Comparison of ENCODE assay signal across 16 cellular contexts in the genomic region with DNA sequence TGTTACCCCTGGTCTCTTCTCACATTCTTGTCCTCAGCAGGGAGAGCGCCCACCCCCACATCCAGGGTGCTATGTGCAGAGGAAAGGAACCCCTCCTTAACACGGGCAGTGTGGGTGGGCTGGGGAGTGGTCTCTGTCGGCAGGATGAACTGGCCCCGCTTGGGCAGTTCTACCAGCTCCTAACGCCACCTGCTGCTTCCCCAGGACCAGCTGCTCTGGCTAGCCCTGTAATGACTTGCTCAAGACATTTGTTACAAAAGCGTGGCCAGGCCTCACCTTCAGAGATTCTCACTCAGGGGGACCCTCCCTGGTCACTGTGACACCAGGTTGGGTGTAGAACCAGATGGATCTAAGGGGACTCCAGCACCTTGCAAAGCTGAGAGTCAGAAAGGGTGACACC.
"Had no signal": no experiment of that assay in that cellular context is flagged by ENCODE, and none has a peak within 500 bp of the region (broad histone marks: within the 10 kb centered on the region; RNA-seq: fewer than 3 reads in every experiment).

No MANE protein-coding gene starts in this region.

- H3K9me3 Mint-ChIP-seq: activated CD4-positive, alpha-beta memory T cell treated with anti-CD3 and anti-CD28 coated beads, Interleukin-2, amount 10 ng/mL, durations not matched to agents 7 days and 5 days; activated naive CD4-positive, alpha-beta T cell treated with anti-CD3 and anti-CD28 coated beads, Interleukin-2, amount 50 U/mL, for 24 hours; activated T-cell treated with anti-CD3 and anti-CD28 coated beads, Interleukin-2, amount 50 U/mL, for 24 hours; naive thymus-derived CD4-positive, alpha-beta T cell; stimulated activated memory B cell treated with anti-CD40 and anti-IgM and Interleukin-4, amounts not matched to agents 10 μg/mL and 1 μg/mL and 100 μg/mL, for 72 hours had no signal

- H3K4me3 Mint-ChIP-seq: activated CD4-positive, alpha-beta memory T cell treated with anti-CD3 and anti-CD28 coated beads, Interleukin-2, amount 10 ng/mL, durations not matched to agents 7 days and 5 days; activated CD4-positive, alpha-beta T cell treated with anti-CD3 and anti-CD28 coated beads for 36 hours; activated naive CD4-positive, alpha-beta T cell treated with anti-CD3 and anti-CD28 coated beads, Interleukin-2, amount 50 U/mL, for 24 hours; activated T-cell treated with anti-CD3 and anti-CD28 coated beads, Interleukin-2, amount 50 U/mL, for 24 hours; naive thymus-derived CD4-positive, alpha-beta T cell; stimulated activated memory B cell treated with anti-CD40 and anti-IgM and Interleukin-4, amounts not matched to agents 10 μg/mL and 1 μg/mL and 100 μg/mL, for 72 hours had no signal

- H3K27me3 Mint-ChIP-seq: activated CD4-positive, alpha-beta memory T cell treated with anti-CD3 and anti-CD28 coated beads, Interleukin-2, amount 10 ng/mL, durations not matched to agents 7 days and 5 days; activated CD4-positive, alpha-beta T cell treated with anti-CD3 and anti-CD28 coated beads for 36 hours; activated naive CD4-positive, alpha-beta T cell treated with anti-CD3 and anti-CD28 coated beads, Interleukin-2, amount 50 U/mL, for 24 hours; naive thymus-derived CD4-positive, alpha-beta T cell; stimulated activated memory B cell treated with anti-CD40 and anti-IgM and Interleukin-4, amounts not matched to agents 10 μg/mL and 1 μg/mL and 100 μg/mL, for 72 hours had no signal

- H3K27ac Mint-ChIP-seq: activated CD4-positive, alpha-beta memory T cell treated with anti-CD3 and anti-CD28 coated beads, Interleukin-2, amount 10 ng/mL, durations not matched to agents 7 days and 5 days; activated CD4-positive, alpha-beta T cell treated with anti-CD3 and anti-CD28 coated beads for 36 hours; activated T-cell treated with anti-CD3 and anti-CD28 coated beads, Interleukin-2, amount 50 U/mL, for 24 hours; naive thymus-derived CD4-positive, alpha-beta T cell; stimulated activated memory B cell treated with anti-CD40 and anti-IgM and Interleukin-4, amounts not matched to agents 10 μg/mL and 1 μg/mL and 100 μg/mL, for 72 hours had no signal

- H3K4me3 ChIP-seq: adrenal gland, left lung, mucosa of descending colon, thyroid gland had no signal

- H3K27ac ChIP-seq: adrenal gland, left lung, thyroid gland had no signal

- H3K9me3 ChIP-seq: adrenal gland, left lung, mucosa of descending colon, thyroid gland had no signal

- H3K36me3 Mint-ChIP-seq: activated naive CD4-positive, alpha-beta T cell treated with anti-CD3 and anti-CD28 coated beads, Interleukin-2, amount 50 U/mL, for 24 hours; naive thymus-derived CD4-positive, alpha-beta T cell; stimulated activated memory B cell treated with anti-CD40 and anti-IgM and Interleukin-4, amounts not matched to agents 10 μg/mL and 1 μg/mL and 100 μg/mL, for 72 hours had no signal

- H3K4me1 ChIP-seq: adrenal gland, left lung had no signal

- ATAC-seq: activated CD4-positive, alpha-beta T cell treated with anti-CD3 and anti-CD28 coated beads for 36 hours; left lung; mucosa of descending colon; naive thymus-derived CD4-positive, alpha-beta T cell; stimulated activated memory B cell treated with anti-CD40 and anti-IgM and Interleukin-4, amounts not matched to agents 10 μg/mL and 1 μg/mL and 100 μg/mL, for 72 hours had no signal

- DNase-seq: activated CD4-positive, alpha-beta memory T cell treated with anti-CD3 and anti-CD28 coated beads, Interleukin-2, amount 10 ng/mL, durations not matched to agents 7 days and 5 days; activated CD4-positive, alpha-beta T cell treated with anti-CD3 and anti-CD28 coated beads for 36 hours; activated effector memory CD4-positive, alpha-beta T cell treated with anti-CD3 and anti-CD28 coated beads, Interleukin-2, amount 50 U/mL, for 16 hours; activated T-cell treated with anti-CD3 and anti-CD28 coated beads, Interleukin-2, amount 50 U/mL, for 24 hours; adrenal gland; islet precursor cell; left lung; mucosa of descending colon; naive thymus-derived CD4-positive, alpha-beta T cell; stimulated activated CD4-positive, alpha-beta T cell treated with anti-CD3 and anti-CD28 coated beads, Interleukin-2, amount 100 ng/mL, for 48 hours; T1000; thyroid gland had no signal

- H3K27me3 ChIP-seq: adrenal gland, left lung, thyroid gland had no signal

- FAIRE-seq: colon, endometrium had no signal

- H3K4me1 Mint-ChIP-seq: activated CD4-positive, alpha-beta memory T cell treated with anti-CD3 and anti-CD28 coated beads, Interleukin-2, amount 10 ng/mL, durations not matched to agents 7 days and 5 days; activated CD4-positive, alpha-beta T cell treated with anti-CD3 and anti-CD28 coated beads for 36 hours; activated naive CD4-positive, alpha-beta T cell treated with anti-CD3 and anti-CD28 coated beads, Interleukin-2, amount 50 U/mL, for 24 hours; naive thymus-derived CD4-positive, alpha-beta T cell had no signal

- H3K36me3 ChIP-seq: adrenal gland, left lung, thyroid gland had no signal
